23 cellular contexts compared by ENCODE assay signal in genomic region chr14:84351646-84352045, GRCh38.
"Had no signal": no experiment of that assay in that cellular context is flagged by ENCODE, and none has a peak within 500 bp of the region (broad histone marks: within the 10 kb centered on the region; RNA-seq: fewer than 3 reads in every experiment).

No MANE protein-coding gene starts in this region.

- H3K4me3 ChIP-seq: left ventricle myocardium inferior, lung, mucosa of descending colon, ovary, right atrium auricular region, right lobe of liver, smooth muscle cell, stomach, thoracic aorta, tibial artery, uterus had no signal

- H3K36me3 ChIP-seq: left ventricle myocardium inferior, ovary, right atrium auricular region, right lobe of liver, stomach, thoracic aorta, tibial artery, uterus had no signal

- H3K4me1 ChIP-seq: left ventricle myocardium inferior, right atrium auricular region, right lobe of liver, stomach, tibial artery, uterus had no signal

- H3K4me3 Mint-ChIP-seq: immature natural killer cell; naive thymus-derived CD4-positive, alpha-beta T cell; natural killer cell treated with Interleukin-12 subunit alpha and Interleukin-12 subunit beta and Interleukin-15 and Interleukin-18, amount 100 ng/mL, for 72 hours; stimulated activated naive B cell treated with anti-CD40 and anti-IgM and Interleukin-4, amounts not matched to agents 10 μg/mL and 1 μg/mL and 100 μg/mL, for 72 hours had no signal

- H3K27ac Mint-ChIP-seq: immature natural killer cell; naive thymus-derived CD4-positive, alpha-beta T cell; natural killer cell treated with Interleukin-12 subunit alpha and Interleukin-12 subunit beta and Interleukin-15 and Interleukin-18, amount 100 ng/mL, for 72 hours; progenitor cell of endocrine pancreas; stimulated activated naive B cell treated with anti-CD40 and anti-IgM and Interleukin-4, amounts not matched to agents 10 μg/mL and 1 μg/mL and 100 μg/mL, for 72 hours had no signal

- ATAC-seq: mucosa of descending colon; naive thymus-derived CD4-positive, alpha-beta T cell; natural killer cell treated with Interleukin-12 subunit alpha and Interleukin-12 subunit beta and Interleukin-15 and Interleukin-18, amount 100 ng/mL, for 72 hours; right lobe of liver; stimulated activated naive B cell treated with anti-CD40 and anti-IgM and Interleukin-4, amounts not matched to agents 10 μg/mL and 1 μg/mL and 100 μg/mL, for 72 hours; stimulated activated naive CD8-positive, alpha-beta T cell treated with anti-CD3 and anti-CD28 coated beads, Interleukin-15, Interleukin-2, amounts not matched to agents 100 U/mL and 50 U/mL, for 24 hours had no signal

- H3K27ac ChIP-seq: left ventricle myocardium inferior, ovary, right atrium auricular region, right lobe of liver, stomach, thoracic aorta, tibial artery, uterus had no signal

- H3K27me3 Mint-ChIP-seq: naive thymus-derived CD4-positive, alpha-beta T cell; natural killer cell treated with Interleukin-12 subunit alpha and Interleukin-12 subunit beta and Interleukin-15 and Interleukin-18, amount 100 ng/mL, for 72 hours; progenitor cell of endocrine pancreas; stimulated activated naive B cell treated with anti-CD40 and anti-IgM and Interleukin-4, amounts not matched to agents 10 μg/mL and 1 μg/mL and 100 μg/mL, for 72 hours had no signal

- DNase-seq: hypothalamus; immature natural killer cell; islet precursor cell; left ventricle myocardium inferior; midbrain; mucosa of descending colon; naive thymus-derived CD4-positive, alpha-beta T cell; ovary; right lobe of liver; stimulated activated CD4-positive, alpha-beta T cell treated with anti-CD3 and anti-CD28 coated beads, Interleukin-2, amount 100 ng/mL, for 24 hours; stimulated activated CD4-positive, alpha-beta T cell treated with anti-CD3 and anti-CD28 coated beads, Interleukin-4, amount 100 ng/mL, for 1 hour; stimulated activated naive B cell treated with anti-CD40 and anti-IgM and Interleukin-4, amounts not matched to agents 10 μg/mL and 1 μg/mL and 100 μg/mL, for 72 hours; stimulated activated naive CD8-positive, alpha-beta T cell treated with anti-CD3 and anti-CD28 coated beads, Interleukin-15, Interleukin-2, amounts not matched to agents 100 U/mL and 50 U/mL, for 24 hours; stomach; tibial artery; trophoblast cell; uterus had no signal

- H3K9me3 ChIP-seq: ovary, right lobe of liver, thoracic aorta, uterus had no signal

- H3K36me3 Mint-ChIP-seq: immature natural killer cell; naive thymus-derived CD4-positive, alpha-beta T cell; stimulated activated naive B cell treated with anti-CD40 and anti-IgM and Interleukin-4, amounts not matched to agents 10 μg/mL and 1 μg/mL and 100 μg/mL, for 72 hours had no signal

- H3K27me3 ChIP-seq: ovary, right atrium auricular region, right lobe of liver, stomach, tibial artery, uterus had no signal

- H3K4me1 Mint-ChIP-seq: immature natural killer cell; naive thymus-derived CD4-positive, alpha-beta T cell; stimulated activated naive B cell treated with anti-CD40 and anti-IgM and Interleukin-4, amounts not matched to agents 10 μg/mL and 1 μg/mL and 100 μg/mL, for 72 hours had no signal
